Comparison of ENCODE assay signal across 8 cellular contexts in genomic region chr14:32073537-32074189, GRCh38. TPM values are rescaled to one million over a fixed set of nuclear protein-coding genes. Genes with fewer than 3 reads are reported as not detected.
DNase-seq lines count a peak whose midpoint lies in the region; ATAC-seq and TF ChIP-seq lines count a peak whose summit lies in the region.

No MANE protein-coding gene starts in this region.

- no peaks in the 10 kb centered on the region for H3K9me3 ChIP-seq in mesodermal cell (ENCODE audit: control insufficient read depth, low read length)
- H3K9me3 ChIP-seq in upper lobe of left lung = no peaks in the 10 kb centered on the region
- no peaks in the 10 kb centered on the region for H3K9me3 ChIP-seq in MG63

- H4K20me1 ChIP-seq in GM23338 (replicated peaks; ENCODE audit: insufficient read depth) = no peaks in the 10 kb centered on the region

- 0 out of 2 replicates have a peak, but pooled peaks cover 5% of the 10 kb centered on the region for H3F3A ChIP-seq in GM23338 (replicated peaks; ENCODE audit: low read depth)

- TF ChIP-seq CTCF in GM23338 (conservative IDR thresholded peaks at IDR 0.05; ENCODE audit: low read depth in 2 of 2) = peak; percentile 63 to 72
- peak; percentile 58 to 79 (median 70) for TF ChIP-seq CTCF in upper lobe of left lung (IDR thresholded peaks at IDR 0.05)

- H3K27me3 ChIP-seq in GM23338 (ENCODE audit: insufficient read depth) = no peaks in the 10 kb centered on the region
- H3K27me3 ChIP-seq in upper lobe of left lung = no peaks in the 10 kb centered on the region
- H3K27me3 ChIP-seq in MG63 = no peaks in the 10 kb centered on the region

- H3K27ac Mint-ChIP-seq in GM23338 = no peak overlapping the region

- no peaks in the 10 kb centered on the region for H3K36me3 ChIP-seq in GM23338 (ENCODE audit: insufficient read depth)
- H3K36me3 ChIP-seq in mesodermal cell (ENCODE audit: control insufficient read depth, insufficient read depth, low read length) = no peaks in the 10 kb centered on the region
- no peaks in the 10 kb centered on the region for H3K36me3 ChIP-seq in upper lobe of left lung
- H3K36me3 ChIP-seq in MG63 = no peaks in the 10 kb centered on the region

- peaks cover 4% of the 10 kb centered on the region for H3K27me3 Mint-ChIP-seq in GM23338 (ENCODE audit: insufficient read depth, low read depth, poor library complexity)

- H3K4me3 Mint-ChIP-seq in GM23338 = peak overlapping the region; percentile 12; the same call in 1 of the 3 replicates

- TF ChIP-seq POLR2A in upper lobe of left lung (IDR thresholded peaks at IDR 0.05) = no peak

- no peak overlapping the region for H3K4me3 ChIP-seq in GM23338
- peak overlapping the region; percentile 14 for H3K4me3 ChIP-seq in mesodermal cell (ENCODE audit: extremely low read depth, insufficient read depth, low read length, poor library complexity, severe bottlenecking)
- H3K4me3 ChIP-seq in upper lobe of left lung = no peak overlapping the region
- no peak overlapping the region for H3K4me3 ChIP-seq in MG63

- ATAC-seq in GM23338 = no peak
- no peak for ATAC-seq in upper lobe of left lung (ENCODE audit: low FRiP score in 2 of 2)

- no peak overlapping the region for H3K4me2 ChIP-seq in GM23338

- no peaks in the 10 kb centered on the region for H3K9me3 Mint-ChIP-seq in GM23338

- peak; percentile 59 for DNase-seq in DMS153 (lab: John Stamatoyannopoulos, UW)
- peak; percentile 88 for DNase-seq in GM23338 (ENCODE audit: low spot score)
- DNase-seq in NCI-H1694 (lab: John Stamatoyannopoulos, UW) = peak; percentile 85
- DNase-seq in T-helper 2 cell = peak in 3 of 5 experiments; percentile 19 to 74 (median 62)
- peak; percentile 93 for DNase-seq in dedifferentiated amniotic fluid mesenchymal stem cell (ENCODE audit: extremely low spot score)
- DNase-seq in upper lobe of left lung = peak in 1 of 2 donors; percentile 55
- no peak for DNase-seq in MG63

- TF ChIP-seq EP300 in upper lobe of left lung (IDR thresholded peaks at IDR 0.05) = no peak

- 0 out of 2 replicates have a peak, but pooled peaks cover 5% of the 10 kb centered on the region for H3K9me2 ChIP-seq in GM23338 (ENCODE audit: insufficient read depth)

- peaks cover 10% of the 10 kb centered on the region for H3K79me2 ChIP-seq in GM23338 (replicated peaks; ENCODE audit: insufficient read depth)

- peaks cover 18% of the 10 kb centered on the region for H3K4me1 Mint-ChIP-seq in GM23338

- H2AFZ ChIP-seq in GM23338 = no peak overlapping the region

- H3K27ac ChIP-seq in GM23338 (ENCODE audit: low read depth) (no peak overlapping the region), mesodermal cell (ENCODE audit: low read depth, low read length, severe bottlenecking) (no peak overlapping the region), upper lobe of left lung (no peak overlapping the region)

- peaks cover 23% of the 10 kb centered on the region for H3K4me1 ChIP-seq in GM23338 (ENCODE audit: insufficient read depth)
- no peaks in the 10 kb centered on the region for H3K4me1 ChIP-seq in mesodermal cell (ENCODE audit: control insufficient read depth, insufficient read depth, low read length, poor library complexity, severe bottlenecking)
- peaks cover 11 to 15% (median 12%) of the 10 kb centered on the region in 4 donors for H3K4me1 ChIP-seq in upper lobe of left lung

- H3K36me3 Mint-ChIP-seq in GM23338 (ENCODE audit: low read depth) = no peaks in the 10 kb centered on the region

- WGBS in mesodermal cell (ENCODE audit: insufficient coverage in 2 of 2), 2 experiments = no CpG with 5 or more reads among the region's 6 CpGs
- WGBS in upper lobe of left lung, 2 donors = 84 to 91% methylated on average over 6 of the region's 6 CpGs

TF ChIP-seq in GM23338, 12 proteins besides CTCF, POLR2A, EP300 and RAD21 (continues in another document):
- TF ChIP-seq EZH2phosphoT487 (IDR thresholded peaks at IDR 0.05; ENCODE audit: unreplicated experiment) (no peak), ZNF114 (CRISPR knock-in tag; IDR thresholded peaks at IDR 0.05) (no peak), ZNF331 (CRISPR knock-in tag; IDR thresholded peaks at IDR 0.05; ENCODE audit: low read depth) (no peak), JUNB (IDR thresholded peaks at IDR 0.05; ENCODE audit: unreplicated experiment) (no peak), REST (IDR thresholded peaks at IDR 0.05; ENCODE audit: unreplicated experiment) (no peak), NANOG (IDR thresholded peaks at IDR 0.05; ENCODE audit: borderline replicate concordance) (no peak), EZH2 (IDR thresholded peaks at IDR 0.05; ENCODE audit: low read depth, unreplicated experiment) (no peak), ETS1 (IDR thresholded peaks at IDR 0.05) (no peak), POLR2AphosphoS5 (IDR thresholded peaks at IDR 0.05; ENCODE audit: low read depth) (no peak)

RNA-seq across cellular contexts. Expression of gene ARHGAP5, which starts 3.4 kb away (rescaled TPM):
- total RNA-seq in GM23338 (2014; rRNA removed; shearing (Covaris generic)) = 68.7 and 72.6 TPM in 2 replicates
- polyA plus RNA-seq in GM23338 (2016; fragmentation: Nextera tagmentation; extraction: Ambion mirVana) = 22.1 and 22.3 TPM in 2 replicates
- polyA plus RNA-seq in mesodermal cell (2013, experiment 1 of 2) = 74.0 TPM
- polyA plus RNA-seq in mesodermal cell (2013, experiment 2 of 2) = 83.5 TPM
- 100 to 1,000 TPM in 1 of 6 donors, 10 to 100 TPM in 5; 31.4 to 150 (median 78.3) TPM for total RNA-seq in upper lobe of left lung
- 7.9 and 32.1 TPM in 2 replicates for total RNA-seq in MG63 (2014; rRNA removed; shearing (Covaris generic); ENCODE audit: low replicate concordance)
